ENCODE assay signal across 23 cellular contexts in genomic region chr3:21393684-21394307, GRCh38.
"Had no signal": no experiment of that assay in that cellular context is flagged by ENCODE, and none has a peak within 500 bp of the region (broad histone marks: within the 10 kb centered on the region; RNA-seq: fewer than 3 reads in every experiment).

No MANE protein-coding gene starts in this region.

- ATAC-seq: effector memory CD8-positive, alpha-beta T cell; left colon; naive thymus-derived CD8-positive, alpha-beta T cell; stimulated activated effector memory CD8-positive, alpha-beta T cell treated with anti-CD3 and anti-CD28 coated beads, Interleukin-12 subunit alpha, Interleukin-12 subunit beta, amount 100 ng/mL, for 72 hours had no signal

- H3K27me3 ChIP-seq: esophagus squamous epithelium, ovary, sigmoid colon, stomach, tibial artery had no signal

- H3K4me3 ChIP-seq: esophagus squamous epithelium, lung, ovary, sigmoid colon, stomach, tibial artery had no signal

- DNase-seq: cortex of kidney; effector memory CD8-positive, alpha-beta T cell; erythroblast; esophagus squamous epithelium; hypothalamus; immature natural killer cell; islet precursor cell; kidney glomerular epithelial cell; left colon; midbrain; naive thymus-derived CD8-positive, alpha-beta T cell; occipital lobe; ovary; sigmoid colon; stimulated activated CD4-positive, alpha-beta T cell treated with anti-CD3 and anti-CD28 coated beads, Interleukin-2, amount 100 ng/mL, for 24 hours; stimulated activated CD4-positive, alpha-beta T cell treated with anti-CD3 and anti-CD28 coated beads, Interleukin-4, amount 100 ng/mL, for 24 hours; stimulated activated naive CD4-positive, alpha-beta T cell treated with Interleukin-2 at 50 U/mL for 16 hours; stomach; tibial artery had no signal

- H3K9me3 ChIP-seq: esophagus squamous epithelium, ovary, sigmoid colon, tibial artery had no signal

- H3K4me1 ChIP-seq: esophagus squamous epithelium, stomach had no signal

- FAIRE-seq: endometrium, frontal cortex had no signal

- H3K27ac ChIP-seq: esophagus squamous epithelium, ovary, sigmoid colon, stomach had no signal

- H3K36me3 ChIP-seq: esophagus squamous epithelium, ovary, sigmoid colon, stomach, tibial artery had no signal
